In genomic region chr17:75289122-75289831, GRCh38 we compare ENCODE assay signal across 8 cellular contexts. TPM values are rescaled to one million over a fixed set of nuclear protein-coding genes. Genes with fewer than 3 reads are reported as not detected.
DNase-seq lines count a peak whose midpoint lies in the region; ATAC-seq and TF ChIP-seq lines count a peak whose summit lies in the region.

TSS of gene SLC25A19 (minus strand) at chr17:75289433. CDS start at chr17:75286764, 2,669 bp downstream.

- H3K27ac ChIP-seq in PC-3 (ENCODE audit: low read length) = peak within 1 kb of the TSS; percentile 68
- peak within 1 kb of the TSS; percentile 94 for H3K27ac ChIP-seq in epithelial cell of prostate

- peaks cover 21% of the 10 kb centered on the region for H3K79me2 ChIP-seq in PC-3 (ENCODE audit: low read length)

- no peaks in the 10 kb centered on the region for H4K20me1 ChIP-seq in PC-3 (ENCODE audit: low read length)

- H3K9ac ChIP-seq in PC-3 (ENCODE audit: low read length) = peak within 1 kb of the TSS; percentile 83

- intact Hi-C loops in PC-3 (cut with micrococcal nuclease) = loop anchor here (1.0 kb wide), 2 partner anchors 18 to 116 kb away; partner anchors contain the start of genes GRB2 and MIF4GD

- peak within 1 kb of the TSS; percentile 94 for H3K4me2 ChIP-seq in PC-3 (ENCODE audit: low read length)

- H3K27me3 ChIP-seq in PC-3 (ENCODE audit: low read length) = no peaks in the 10 kb centered on the region

- CTCF ChIA-PET in PC-3 (lab: Charles Lee) = interaction anchor here (0.6 to 2.0 kb wide), 12 partner anchors 16 to 307 kb away, joined by 3 to 60 read pairs (median 6); partner anchors contain the start of gene MIF4GD

- peak within 1 kb of the TSS; percentile 82 for H3K4me3 ChIP-seq in PC-3 (ENCODE audit: low read length)

- peaks cover 12% of the 10 kb centered on the region for H3K4me1 ChIP-seq in PC-3 (ENCODE audit: insufficient read depth, low read length)

- no peaks in the 10 kb centered on the region for H3K9me3 ChIP-seq in PC-3 (ENCODE audit: low read length)

- BruUV-seq in PC-3 (replicated peaks; lab: Mats Ljungman, UMichigan) = no TSS peak

- H3K36me3 ChIP-seq in PC-3 (ENCODE audit: low read depth, low read length) = peaks cover 10% of the 10 kb centered on the region

- TF ChIP-seq RAD21 in Ishikawa (IDR thresholded peaks at IDR 0.05; ENCODE audit: low read depth) = peak; percentile 14; the same call in 1 of the 2 replicates

- no peak for TF ChIP-seq CTCF in PC-3 (conservative IDR thresholded peaks at IDR 0.05; ENCODE audit: low read depth, low read length)

- ATAC-seq in GM21576 (IDR thresholded peaks at IDR 0.05; ENCODE audit: unreplicated experiment) (peak; percentile 91), PC-3 (peak; percentile 97)

- DNase-seq in DMS53 (lab: John Stamatoyannopoulos, UW) (peak; percentile 99), PC-3 (peak; percentile 99), activated T-cell treated with anti-CD3 and anti-CD28 coated beads for 48 hours (ENCODE audit: low read depth) (peak; percentile 95), epithelial cell of prostate (ENCODE audit: low read depth, low spot score) (peak; percentile 97), mucosa of gallbladder (ENCODE audit: low spot score) (peak; percentile 98)
- DNase-seq in stimulated activated CD8-positive, alpha-beta memory T cell treated with anti-CD3 and anti-CD28 coated beads, Interleukin-4, amount 100 ng/mL, for 4 hours (ENCODE audit: low read depth in 2 of 2, low spot score in 1 of 2) = peak; percentile 92 to 95

- H3F3A ChIP-seq in PC-3 (ENCODE audit: low read length, unreplicated experiment) = no peaks in the 10 kb centered on the region

- POLR2A ChIA-PET in PC-3 (lab: Charles Lee; ENCODE audit: unreplicated experiment) = interaction anchor here (0.5 to 1.7 kb wide), 14 partner anchors 11 to 1821 kb away, joined by 3 to 23 read pairs (median 3); partner anchors contain the start of genes GGA3, GRB2, MIF4GD and MRPS7

- no peaks in the 10 kb centered on the region for H3K9me2 ChIP-seq in PC-3 (replicated peaks; ENCODE audit: low read length)

- TF ChIP-seq EP300 in Ishikawa (IDR thresholded peaks at IDR 0.05; ENCODE audit: borderline replicate concordance) = no peak

- H2AFZ ChIP-seq in PC-3 (ENCODE audit: low read length) = peak within 1 kb of the TSS; percentile 97

TF ChIP-seq in Ishikawa, 13 proteins besides CTCF, POLR2A, EP300 and RAD21:
- peak; percentile 87 for TF ChIP-seq TAF1 (IDR thresholded peaks at IDR 0.05; ENCODE audit: low read depth)
- TF ChIP-seq EGR1 (IDR thresholded peaks at IDR 0.05) = 0 out of 2 replicates have a peak, but pooled peaks have one; percentile 19
- no peak for TF ChIP-seq CEBPB (IDR thresholded peaks at IDR 0.05)
- peak; percentile 69 for TF ChIP-seq TCF12 (IDR thresholded peaks at IDR 0.05; ENCODE audit: low read depth)
- peak; percentile 28; the same call in 1 of the 2 replicates for TF ChIP-seq TEAD4 (IDR thresholded peaks at IDR 0.05)
- TF ChIP-seq, protein P1, sequence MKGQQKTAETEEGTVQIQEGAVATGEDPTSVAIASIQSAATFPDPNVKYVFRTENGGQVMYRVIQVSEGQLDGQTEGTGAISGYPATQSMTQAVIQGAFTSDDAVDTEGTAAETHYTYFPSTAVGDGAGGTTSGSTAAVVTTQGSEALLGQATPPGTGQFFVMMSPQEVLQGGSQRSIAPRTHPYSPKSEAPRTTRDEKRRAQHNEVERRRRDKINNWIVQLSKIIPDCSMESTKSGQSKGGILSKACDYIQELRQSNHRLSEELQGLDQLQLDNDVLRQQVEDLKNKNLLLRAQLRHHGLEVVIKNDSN (IDR thresholded peaks at IDR 0.05) = peak; percentile 58
- peak; percentile 82 for TF ChIP-seq YY1 (IDR thresholded peaks at IDR 0.05; ENCODE audit: low read depth)
- no peak for TF ChIP-seq NFIC (IDR thresholded peaks at IDR 0.05)
- TF ChIP-seq FOXM1 (IDR thresholded peaks at IDR 0.05; ENCODE audit: borderline replicate concordance, low read depth) = peak; percentile 18; the same call in 1 of the 2 replicates
- peak; percentile 92 for TF ChIP-seq MAX (IDR thresholded peaks at IDR 0.05)
- TF ChIP-seq ZBTB7A (IDR thresholded peaks at IDR 0.05; ENCODE audit: low read depth) = peak; percentile 88
- TF ChIP-seq CREB1 (IDR thresholded peaks at IDR 0.05; ENCODE audit: low read depth) = peak; percentile 65
- TF ChIP-seq, protein P2, sequence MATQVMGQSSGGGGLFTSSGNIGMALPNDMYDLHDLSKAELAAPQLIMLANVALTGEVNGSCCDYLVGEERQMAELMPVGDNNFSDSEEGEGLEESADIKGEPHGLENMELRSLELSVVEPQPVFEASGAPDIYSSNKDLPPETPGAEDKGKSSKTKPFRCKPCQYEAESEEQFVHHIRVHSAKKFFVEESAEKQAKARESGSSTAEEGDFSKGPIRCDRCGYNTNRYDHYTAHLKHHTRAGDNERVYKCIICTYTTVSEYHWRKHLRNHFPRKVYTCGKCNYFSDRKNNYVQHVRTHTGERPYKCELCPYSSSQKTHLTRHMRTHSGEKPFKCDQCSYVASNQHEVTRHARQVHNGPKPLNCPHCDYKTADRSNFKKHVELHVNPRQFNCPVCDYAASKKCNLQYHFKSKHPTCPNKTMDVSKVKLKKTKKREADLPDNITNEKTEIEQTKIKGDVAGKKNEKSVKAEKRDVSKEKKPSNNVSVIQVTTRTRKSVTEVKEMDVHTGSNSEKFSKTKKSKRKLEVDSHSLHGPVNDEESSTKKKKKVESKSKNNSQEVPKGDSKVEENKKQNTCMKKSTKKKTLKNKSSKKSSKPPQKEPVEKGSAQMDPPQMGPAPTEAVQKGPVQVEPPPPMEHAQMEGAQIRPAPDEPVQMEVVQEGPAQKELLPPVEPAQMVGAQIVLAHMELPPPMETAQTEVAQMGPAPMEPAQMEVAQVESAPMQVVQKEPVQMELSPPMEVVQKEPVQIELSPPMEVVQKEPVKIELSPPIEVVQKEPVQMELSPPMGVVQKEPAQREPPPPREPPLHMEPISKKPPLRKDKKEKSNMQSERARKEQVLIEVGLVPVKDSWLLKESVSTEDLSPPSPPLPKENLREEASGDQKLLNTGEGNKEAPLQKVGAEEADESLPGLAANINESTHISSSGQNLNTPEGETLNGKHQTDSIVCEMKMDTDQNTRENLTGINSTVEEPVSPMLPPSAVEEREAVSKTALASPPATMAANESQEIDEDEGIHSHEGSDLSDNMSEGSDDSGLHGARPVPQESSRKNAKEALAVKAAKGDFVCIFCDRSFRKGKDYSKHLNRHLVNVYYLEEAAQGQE (IDR thresholded peaks at IDR 0.05; ENCODE audit: low read depth) = no peak

RNA-seq across cellular contexts. Expression of gene SLC25A19, which starts in this region (rescaled TPM):
- total RNA-seq in PC-3 (2014; rRNA removed) (75.0 and 76.9 TPM in 2 replicates), mucosa of gallbladder (17.0 TPM)

Comparison
In these comparisons a context has a peak if more than half of its experiments do, and no peak if none do; other contexts are left out.
1. Peak in every context shown above with its lines: DNase-seq, ATAC-seq, H3K4me3 ChIP-seq and H3K27ac ChIP-seq.